Comparison of ENCODE assay signal across 8 cellular contexts in the genomic region with DNA sequence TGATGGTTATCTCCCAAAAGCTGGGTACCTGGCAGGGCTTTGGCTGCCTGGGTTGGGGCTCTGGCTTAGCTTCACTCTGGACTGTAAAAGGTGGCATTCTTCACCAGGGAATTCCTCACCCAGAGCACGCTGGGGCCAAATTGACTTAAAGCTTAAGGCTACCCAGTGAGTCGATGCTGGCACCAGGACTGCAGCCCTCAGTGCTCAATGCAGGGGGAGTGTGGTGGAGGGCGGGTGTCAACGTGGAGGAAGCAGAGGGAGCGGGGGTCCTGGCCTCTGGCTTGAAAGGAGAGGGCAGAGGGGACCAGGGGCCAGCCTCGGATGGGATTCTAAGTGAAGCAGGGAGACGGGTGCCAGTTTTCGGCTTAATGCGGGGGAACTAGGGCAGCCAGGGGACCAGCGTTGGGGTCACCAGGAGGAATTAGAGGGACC. TPM values are rescaled to one million over a fixed set of nuclear protein-coding genes. Genes with fewer than 3 reads are reported as not detected.
DNase-seq lines count a peak whose midpoint lies in the region; ATAC-seq, FAIRE-seq and TF ChIP-seq lines count a peak whose summit lies in the region.

No MANE protein-coding gene starts in this region.

- in situ Hi-C loops in KBM-7 (cut with MboI; ENCODE audit: low pct_unique_long_range_greater_than_20kb, low sequenced_read_pairs), result no loop called here

- H2AFZ ChIP-seq in PC-3 (ENCODE audit: low read length) (no peak overlapping the region), parathyroid adenoma (peak overlapping the region; percentile 3)

- 0 out of 2 replicates have a peak overlapping the region, but pooled peaks have one; percentile 18 for H3K27ac ChIP-seq in PC-3 (ENCODE audit: low read length)
- H3K27ac ChIP-seq in parathyroid adenoma, result peak overlapping the region; percentile 52

- ATAC-seq in PC-3 (peak; percentile 46), GM21360 (IDR thresholded peaks at IDR 0.05; ENCODE audit: unreplicated experiment) (no peak)

- POLR2A ChIA-PET in PC-3 (lab: Charles Lee; ENCODE audit: unreplicated experiment), result no interaction called here

- no TSS peak for BruUV-seq in PC-3 (replicated peaks; lab: Mats Ljungman, UMichigan)

- H3K79me2 ChIP-seq in PC-3 (ENCODE audit: low read length) (peaks cover 41% of the 10 kb centered on the region), parathyroid adenoma (no peaks in the 10 kb centered on the region)

- DNase-seq in GM12891 (ENCODE audit: insufficient read length, low spot score) (no peak), PC-3 (peak; percentile 5), epithelial cell of proximal tubule (ENCODE audit: low read depth) (no peak), GOT3 (lab: John Stamatoyannopoulos, UW) (no peak), KBM-7 (no peak)
- no peak for DNase-seq in stimulated activated CD4-positive, alpha-beta T cell treated with anti-CD3 and anti-CD28 coated beads, Interleukin-15, amount 100 ng/mL, for 24 hours

- H4K20me1 ChIP-seq in PC-3 (ENCODE audit: low read length), result 0 out of 2 replicates have a peak, but pooled peaks cover 4% of the 10 kb centered on the region

- no peaks in the 10 kb centered on the region for H3K27me3 ChIP-seq in PC-3 (ENCODE audit: low read length)
- no peaks in the 10 kb centered on the region for H3K27me3 ChIP-seq in parathyroid adenoma (ENCODE audit: control insufficient read depth, insufficient read depth, low read length)

- no peak for TF ChIP-seq POLR2A in GM12891 (IDR thresholded peaks at IDR 0.05; ENCODE audit: low read depth, low read length)

- no peaks in the 10 kb centered on the region for H3K9me3 ChIP-seq in PC-3 (ENCODE audit: low read length)
- no peaks in the 10 kb centered on the region for H3K9me3 ChIP-seq in parathyroid adenoma (ENCODE audit: control insufficient read depth, low read length)

- H3K9me2 ChIP-seq in PC-3 (replicated peaks; ENCODE audit: low read length), result no peaks in the 10 kb centered on the region

- CTCF ChIA-PET in PC-3 (lab: Charles Lee), result no interaction called here

- H3K36me3 ChIP-seq in PC-3 (ENCODE audit: low read depth, low read length) (peaks cover 4% of the 10 kb centered on the region; the same call in 1 of the 2 replicates), parathyroid adenoma (ENCODE audit: control insufficient read depth, insufficient read depth, low read length) (no peaks in the 10 kb centered on the region)

- H3K4me1 ChIP-seq in PC-3 (ENCODE audit: insufficient read depth, low read length) (peaks cover 28% of the 10 kb centered on the region), parathyroid adenoma (peaks cover 3% of the 10 kb centered on the region)

- TF ChIP-seq CTCF in PC-3 (conservative IDR thresholded peaks at IDR 0.05; ENCODE audit: low read depth, low read length), result no peak
- no peak for TF ChIP-seq CTCF in epithelial cell of proximal tubule (conservative IDR thresholded peaks at IDR 0.05; ENCODE audit: low read depth, low read length)
- no peak for TF ChIP-seq CTCF in parathyroid adenoma (IDR thresholded peaks at IDR 0.05)

- FAIRE-seq in GM12891 (lab: Jason Lieb, UNC), result peak; percentile 54

- H3K9ac ChIP-seq in PC-3 (ENCODE audit: low read length), result 0 out of 2 replicates have a peak overlapping the region, but pooled peaks have one; percentile 25
- no peak overlapping the region for H3K9ac ChIP-seq in parathyroid adenoma

- H3K4me3 ChIP-seq in PC-3 (ENCODE audit: low read length) (peak overlapping the region; percentile 60; the same call in 1 of the 2 replicates), epithelial cell of proximal tubule (ENCODE audit: low read depth, low read length) (peak overlapping the region; percentile 31), parathyroid adenoma (ENCODE audit: low read depth, low read length) (peak overlapping the region; percentile 49)

- H3K4me2 ChIP-seq in PC-3 (ENCODE audit: low read length) (peak overlapping the region; percentile 80), parathyroid adenoma (ENCODE audit: low read length) (peak overlapping the region; percentile 73)

- intact Hi-C loops in PC-3 (cut with micrococcal nuclease), result loop anchor here (5.0 kb wide), 1 partner anchor 34 kb away; a partner anchor contains a TSS

- no peaks in the 10 kb centered on the region for H3F3A ChIP-seq in PC-3 (ENCODE audit: low read length, unreplicated experiment)

TF ChIP-seq in GM12891, 5 proteins besides CTCF, POLR2A, EP300 and RAD21:
- TF ChIP-seq SPI1 (IDR thresholded peaks at IDR 0.05; ENCODE audit: low read depth, low read length) (no peak), POLR2AphosphoS5 (IDR thresholded peaks at IDR 0.05; ENCODE audit: low read depth, low read length) (no peak), TAF1 (IDR thresholded peaks at IDR 0.05; ENCODE audit: low read depth, low read length) (no peak), POU2F2 (IDR thresholded peaks at IDR 0.05; ENCODE audit: low read depth, low read length) (no peak)
TF ChIP-seq in GM12891: peak in this region for 0.

RNA-seq across cellular contexts. Expression of a gene that starts 0.4 kb away (rescaled TPM):
- 59.9 TPM for polyA plus RNA-seq in GM12891 (2012; ENCODE audit: low read depth, missing spikeins)
- total RNA-seq in PC-3 (2014; rRNA removed) (53.8 and 76.7 TPM in 2 replicates), epithelial cell of proximal tubule (51.1 and 74.1 TPM in 2 replicates)

RNA-seq across cellular contexts. Expression of a gene that starts 6.5 kb away (rescaled TPM):
- polyA plus RNA-seq in GM12891 (2012; ENCODE audit: low read depth, missing spikeins), result 84.9 TPM
- total RNA-seq in PC-3 (2014; rRNA removed) (96.1 and 97.1 TPM in 2 replicates), epithelial cell of proximal tubule (116 and 144 TPM in 2 replicates)

RNA-seq across cellular contexts. Expression of a gene that starts 14.6 kb away (rescaled TPM):
- polyA plus RNA-seq in GM12891 (2012; ENCODE audit: low read depth, missing spikeins), result 15.8 TPM
- total RNA-seq in PC-3 (2014; rRNA removed) (5.3 and 21.8 TPM in 2 replicates), epithelial cell of proximal tubule (5.9 and 14.6 TPM in 2 replicates)

RNA-seq across cellular contexts. Expression of a gene that starts 15.0 kb away (rescaled TPM):
- polyA plus RNA-seq in GM12891 (2012; ENCODE audit: low read depth, missing spikeins), result 29.8 TPM
- total RNA-seq in PC-3 (2014; rRNA removed), result 68.7 and 94.0 TPM in 2 replicates
- 28.5 and 55.1 TPM in 2 replicates for total RNA-seq in epithelial cell of proximal tubule

RNA-seq across cellular contexts. Expression of a gene that starts 32.2 kb away (rescaled TPM):
- 20.7 TPM for polyA plus RNA-seq in GM12891 (2012; ENCODE audit: low read depth, missing spikeins)
- total RNA-seq in PC-3 (2014; rRNA removed) (39.4 and 41.5 TPM in 2 replicates), epithelial cell of proximal tubule (33.6 and 55.8 TPM in 2 replicates)
